21 cellular contexts compared by ENCODE assay signal in the genomic region with DNA sequence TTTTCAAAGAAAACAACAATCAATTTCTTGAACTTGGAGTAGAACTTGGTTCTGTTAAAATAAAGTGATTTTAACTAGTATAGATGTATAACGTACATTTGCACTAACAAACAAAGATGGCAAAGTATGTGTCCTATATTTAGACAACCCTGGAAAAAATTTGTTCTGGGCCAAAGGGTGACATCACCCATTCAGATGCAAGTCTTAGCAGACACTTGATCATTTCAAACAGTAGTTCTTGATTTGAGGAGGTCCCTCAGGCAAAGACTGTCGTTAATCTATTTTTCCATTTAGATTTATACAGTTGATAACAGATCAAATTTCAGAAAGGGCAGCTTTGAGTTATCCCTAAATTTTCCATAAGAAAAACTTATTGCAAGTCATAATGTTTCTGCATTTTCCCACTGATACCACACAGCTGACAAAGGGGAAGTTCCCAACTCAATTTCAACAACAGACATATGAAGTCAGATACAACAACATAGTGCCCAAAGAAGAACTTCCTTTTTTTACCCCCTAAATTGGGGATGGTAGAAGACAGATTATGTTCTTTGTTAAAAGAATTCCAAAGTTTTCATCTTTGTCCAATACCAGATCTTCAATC. TPM values are rescaled to one million over a fixed set of nuclear protein-coding genes. Genes with fewer than 3 reads are reported as not detected.
DNase-seq lines count a peak whose midpoint lies in the region; ATAC-seq, FAIRE-seq and TF ChIP-seq lines count a peak whose summit lies in the region.
"Had no signal": no experiment of that assay in that cellular context is flagged by ENCODE, and none has a peak within 500 bp of the region (broad histone marks: within the 10 kb centered on the region; RNA-seq: fewer than 3 reads in every experiment).

No MANE protein-coding gene starts in this region.

- CTCF ChIA-PET in HEK293T (lab: Yijun Ruan, JAX): no interaction called here

- no peaks in the 10 kb centered on the region for H3K27me3 Mint-ChIP-seq in CD4-positive, CD25-positive, alpha-beta regulatory T cell
- H3K27me3 Mint-ChIP-seq: activated CD4-positive, alpha-beta memory T cell treated with anti-CD3 and anti-CD28 coated beads for 36 hours; stimulated activated memory B cell treated with anti-CD40 and anti-IgM and Interleukin-4, amounts not matched to agents 10 μg/mL and 1 μg/mL and 100 μg/mL, for 72 hours had no signal

- peak overlapping the region in 3 of 4 donors; percentile 19 to 54 (median 46) for H3K4me3 Mint-ChIP-seq in CD4-positive, CD25-positive, alpha-beta regulatory T cell
- H3K4me3 Mint-ChIP-seq: activated CD4-positive, alpha-beta memory T cell treated with anti-CD3 and anti-CD28 coated beads for 36 hours; stimulated activated memory B cell treated with anti-CD40 and anti-IgM and Interleukin-4, amounts not matched to agents 10 μg/mL and 1 μg/mL and 100 μg/mL, for 72 hours had no signal

- peaks cover 44% of the 10 kb centered on the region for H3K4me1 ChIP-seq in CD4-positive, CD25-positive, alpha-beta regulatory T cell (ENCODE audit: control insufficient read depth, insufficient read depth, low read length, poor library complexity, severe bottlenecking)
- peaks cover 38% of the 10 kb centered on the region for H3K4me1 ChIP-seq in vagina
- H3K4me1 ChIP-seq: thyroid gland had no signal

- no peaks in the 10 kb centered on the region for H3K27me3 ChIP-seq in CD4-positive, CD25-positive, alpha-beta regulatory T cell (ENCODE audit: control insufficient read depth, insufficient read depth, low read length)
- H3K27me3 ChIP-seq in vagina: no peaks in the 10 kb centered on the region
- H3K27me3 ChIP-seq: heart left ventricle, ovary, right lobe of liver, thyroid gland had no signal

- H3K9me3 Mint-ChIP-seq in CD4-positive, CD25-positive, alpha-beta regulatory T cell: no peaks in the 10 kb centered on the region
- H3K9me3 Mint-ChIP-seq: activated CD4-positive, alpha-beta memory T cell treated with anti-CD3 and anti-CD28 coated beads for 36 hours; brain; stimulated activated memory B cell treated with anti-CD40 and anti-IgM and Interleukin-4, amounts not matched to agents 10 μg/mL and 1 μg/mL and 100 μg/mL, for 72 hours had no signal

- ATAC-seq in CD4-positive, CD25-positive, alpha-beta regulatory T cell (ENCODE audit: low read depth in 2 of 2): no peak
- ATAC-seq: heart left ventricle; right lobe of liver; stimulated activated memory B cell treated with anti-CD40 and anti-IgM and Interleukin-4, amounts not matched to agents 10 μg/mL and 1 μg/mL and 100 μg/mL, for 72 hours had no signal

- no peaks in the 10 kb centered on the region for H3K9me3 ChIP-seq in CD4-positive, CD25-positive, alpha-beta regulatory T cell (ENCODE audit: control insufficient read depth in 2 of 2, low read length in 2 of 2)
- H3K9me3 ChIP-seq in vagina: no peaks in the 10 kb centered on the region
- H3K9me3 ChIP-seq: heart left ventricle, ovary, right lobe of liver, thyroid gland had no signal

- no peak for DNase-seq in CD4-positive, CD25-positive, alpha-beta regulatory T cell
- DNase-seq in H54 (ENCODE audit: insufficient read length, low spot score): no peak
- peak; percentile 12 for DNase-seq in RPMI7951 (ENCODE audit: low read depth)
- peak; percentile 45 for DNase-seq in iris pigment epithelial cell (ENCODE audit: low read depth)
- no peak for DNase-seq in HEK293T (ENCODE audit: extremely low spot score)
- DNase-seq in midbrain (lab: John Stamatoyannopoulos, UW): no peak
- no peak for DNase-seq in vagina (ENCODE audit: extremely low spot score in 2 of 2)
- DNase-seq: activated CD4-positive, alpha-beta memory T cell treated with anti-CD3 and anti-CD28 coated beads for 36 hours; Calu3; GOT3; heart left ventricle; NCI-H187; NCI-H345; ovary; right lobe of liver; RPMI8226; thyroid gland had no signal

- TF ChIP-seq CTCF in vagina (IDR thresholded peaks at IDR 0.05): no peak

- TF ChIP-seq POLR2A in H54 (IDR thresholded peaks at IDR 0.05; ENCODE audit: low read depth, low read length) (no peak), vagina (IDR thresholded peaks at IDR 0.05) (no peak)

- peak; percentile 38 for FAIRE-seq in H54 (lab: Jason Lieb, UNC)
- FAIRE-seq: GM18507 had no signal

- H3K4me1 Mint-ChIP-seq in CD4-positive, CD25-positive, alpha-beta regulatory T cell: peaks cover 13 to 81% (median 48%) of the 10 kb centered on the region in 4 donors

- H3K27ac Mint-ChIP-seq in CD4-positive, CD25-positive, alpha-beta regulatory T cell: no peak overlapping the region
- H3K27ac Mint-ChIP-seq: activated CD4-positive, alpha-beta memory T cell treated with anti-CD3 and anti-CD28 coated beads for 36 hours; stimulated activated memory B cell treated with anti-CD40 and anti-IgM and Interleukin-4, amounts not matched to agents 10 μg/mL and 1 μg/mL and 100 μg/mL, for 72 hours had no signal

- H3K4me3 ChIP-seq in CD4-positive, CD25-positive, alpha-beta regulatory T cell (ENCODE audit: low read depth, low read length): no peak overlapping the region
- H3K4me3 ChIP-seq in vagina: no peak overlapping the region
- H3K4me3 ChIP-seq: coronary artery, heart left ventricle, ovary, right lobe of liver, thyroid gland had no signal

- peaks cover 2% of the 10 kb centered on the region for H3K36me3 ChIP-seq in CD4-positive, CD25-positive, alpha-beta regulatory T cell (ENCODE audit: control insufficient read depth, insufficient read depth, low read length)
- no peaks in the 10 kb centered on the region for H3K36me3 ChIP-seq in vagina
- H3K36me3 ChIP-seq: heart left ventricle, ovary, right lobe of liver, thyroid gland had no signal

- intact Hi-C loops in vagina (cut with DNase I): no loop called here

- POLR2A ChIA-PET in HEK293T (lab: Yijun Ruan, JAX): no interaction called here

- peaks cover 15% of the 10 kb centered on the region for H3K36me3 Mint-ChIP-seq in CD4-positive, CD25-positive, alpha-beta regulatory T cell
- H3K36me3 Mint-ChIP-seq: stimulated activated memory B cell treated with anti-CD40 and anti-IgM and Interleukin-4, amounts not matched to agents 10 μg/mL and 1 μg/mL and 100 μg/mL, for 72 hours had no signal

- no peak overlapping the region for H3K27ac ChIP-seq in CD4-positive, CD25-positive, alpha-beta regulatory T cell (ENCODE audit: insufficient read depth, low read length, poor library complexity, severe bottlenecking)
- H3K27ac ChIP-seq in vagina: no peak overlapping the region
- H3K27ac ChIP-seq: coronary artery, heart left ventricle, ovary, right lobe of liver, thyroid gland had no signal

TF ChIP-seq in HEK293T, 16 proteins besides CTCF, POLR2A, EP300 and RAD21:
- TF ChIP-seq ARNT (IDR thresholded peaks at IDR 0.05) (no peak), SUZ12 (IDR thresholded peaks at IDR 0.05) (no peak), NFRKB (IDR thresholded peaks at IDR 0.05) (no peak), BHLHE40 (IDR thresholded peaks at IDR 0.05; ENCODE audit: borderline replicate concordance) (no peak), FOXA1 (IDR thresholded peaks at IDR 0.05) (no peak), ZNF384 (IDR thresholded peaks at IDR 0.05) (no peak), FOXM1 (IDR thresholded peaks at IDR 0.05; ENCODE audit: borderline replicate concordance) (no peak), FOXK2 (IDR thresholded peaks at IDR 0.05) (no peak), ELF4 (IDR thresholded peaks at IDR 0.05) (no peak), HDGF (IDR thresholded peaks at IDR 0.05; ENCODE audit: borderline replicate concordance) (no peak), SP1 (IDR thresholded peaks at IDR 0.05) (no peak), LEF1 (IDR thresholded peaks at IDR 0.05; ENCODE audit: borderline replicate concordance) (no peak), L3MBTL2 (conservative IDR thresholded peaks at IDR 0.05) (no peak), CTBP1 (IDR thresholded peaks at IDR 0.05; ENCODE audit: borderline replicate concordance) (no peak), TARDBP (IDR thresholded peaks at IDR 0.05) (no peak)
- TF ChIP-seq, protein P1, sequence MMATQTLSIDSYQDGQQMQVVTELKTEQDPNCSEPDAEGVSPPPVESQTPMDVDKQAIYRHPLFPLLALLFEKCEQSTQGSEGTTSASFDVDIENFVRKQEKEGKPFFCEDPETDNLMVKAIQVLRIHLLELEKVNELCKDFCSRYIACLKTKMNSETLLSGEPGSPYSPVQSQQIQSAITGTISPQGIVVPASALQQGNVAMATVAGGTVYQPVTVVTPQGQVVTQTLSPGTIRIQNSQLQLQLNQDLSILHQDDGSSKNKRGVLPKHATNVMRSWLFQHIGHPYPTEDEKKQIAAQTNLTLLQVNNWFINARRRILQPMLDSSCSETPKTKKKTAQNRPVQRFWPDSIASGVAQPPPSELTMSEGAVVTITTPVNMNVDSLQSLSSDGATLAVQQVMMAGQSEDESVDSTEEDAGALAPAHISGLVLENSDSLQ (IDR thresholded peaks at IDR 0.05): no peak
TF ChIP-seq in HEK293T: peak in this region for 0.

RNA-seq across cellular contexts. Expression of a gene that starts 5.1 kb away (rescaled TPM):
- total RNA-seq in CD4-positive, CD25-positive, alpha-beta regulatory T cell: 47.8 TPM
- polyA plus RNA-seq in CD4-positive, CD25-positive, alpha-beta regulatory T cell: 10 to 100 TPM; 37.1 to 50.3 (median 43.4) TPM
- 39.5 and 45.5 TPM in 2 replicates for total RNA-seq in RPMI7951 (2014; rRNA removed; shearing (Covaris generic))
- total RNA-seq in vagina: 15.2 TPM

Comparison
In these comparisons a context has a peak if more than half of its experiments do, and no peak if none do; other contexts are left out.
1. DNase-seq: peak in RPMI7951 (single experiment) and iris pigment epithelial cell (single experiment); none in CD4-positive, CD25-positive, alpha-beta regulatory T cell (0 of 3), H54 (single experiment), HEK293T (single experiment), midbrain (single experiment) and vagina (0 of 2).